ENCODE assay signal across 1 cellular context in genomic region chr12:53006810-53007742, GRCh38.
A peak's percentile ranks its signal among the peaks of the same experiment; 100 is the strongest.
TF ChIP-seq lines count a peak whose summit lies in the region.

No MANE protein-coding gene starts in this region.

TF ChIP-seq in HEK293, 187 proteins besides CTCF, POLR2A, EP300 and RAD21 (continued from another document):
- no peak; the same call in 1 of the 2 replicates for TF ChIP-seq ZNF366 (tag by site-specific recombination; conservative IDR thresholded peaks at IDR 0.05)
- no peak for TF ChIP-seq ZSCAN30 (tag by site-specific recombination; IDR thresholded peaks at IDR 0.05)
- no peak for TF ChIP-seq ZNF121 (tag by site-specific recombination; IDR thresholded peaks at IDR 0.05)
- TF ChIP-seq SETDB1 (IDR thresholded peaks at IDR 0.05; ENCODE audit: insufficient read length, low read length), result no peak
- TF ChIP-seq ZNF529 (tag by site-specific recombination; IDR thresholded peaks at IDR 0.05; ENCODE audit: insufficient replicate concordance), result no peak
- TF ChIP-seq ZNF776 (tag by site-specific recombination; IDR thresholded peaks at IDR 0.05; ENCODE audit: borderline replicate concordance), result no peak
- 0 out of 2 replicates have a peak, but pooled peaks have one; percentile 32 for TF ChIP-seq ZNF600 (tag by site-specific recombination; IDR thresholded peaks at IDR 0.05)
- TF ChIP-seq TSHZ1 (tag by site-specific recombination; IDR thresholded peaks at IDR 0.05; ENCODE audit: borderline replicate concordance), result no peak
- no peak for TF ChIP-seq ZNF473 (tag by site-specific recombination; IDR thresholded peaks at IDR 0.05)
- no peak for TF ChIP-seq HOXD13 (CRISPR knock-in tag; IDR thresholded peaks at IDR 0.05; ENCODE audit: borderline replicate concordance)
- no peak for TF ChIP-seq ZNF629 (tag by site-specific recombination; IDR thresholded peaks at IDR 0.05)
- no peak for TF ChIP-seq BCL6B (tag by site-specific recombination; IDR thresholded peaks at IDR 0.05)
- TF ChIP-seq ZNF132 (tag by site-specific recombination; IDR thresholded peaks at IDR 0.05; ENCODE audit: borderline replicate concordance), result no peak
- TF ChIP-seq ZNF214 (tag by site-specific recombination; IDR thresholded peaks at IDR 0.05; ENCODE audit: borderline replicate concordance), result no peak
- no peak for TF ChIP-seq ZNF223 (tag by site-specific recombination; IDR thresholded peaks at IDR 0.05)
- TF ChIP-seq ZNF350 (tag by site-specific recombination; IDR thresholded peaks at IDR 0.05), result no peak
- no peak for TF ChIP-seq TRIM28 (IDR thresholded peaks at IDR 0.05; ENCODE audit: borderline replicate concordance, low read length)
- TF ChIP-seq ZNF335 (tag by site-specific recombination; conservative IDR thresholded peaks at IDR 0.05), result peak; percentile 49; the same call in 1 of the 2 replicates
- peak; percentile 36; the same call in 1 of the 2 replicates for TF ChIP-seq ZNF341 (tag by site-specific recombination; IDR thresholded peaks at IDR 0.05; ENCODE audit: low read depth)
- no peak for TF ChIP-seq ZNF148 (tag by site-specific recombination; IDR thresholded peaks at IDR 0.05; ENCODE audit: borderline replicate concordance)
- no peak for TF ChIP-seq ZNF645 (tag by site-specific recombination; IDR thresholded peaks at IDR 0.05)
- TF ChIP-seq KLF9 (tag by site-specific recombination; IDR thresholded peaks at IDR 0.05; ENCODE audit: low read depth), result no peak
- TF ChIP-seq GLIS1 (tag by site-specific recombination; IDR thresholded peaks at IDR 0.05), result peak; percentile 65
- TF ChIP-seq ZNF518A (tag by site-specific recombination; conservative IDR thresholded peaks at IDR 0.05; ENCODE audit: low read depth), result no peak
- TF ChIP-seq ZFHX2 (tag by site-specific recombination; conservative IDR thresholded peaks at IDR 0.05), result peak; percentile 64
- TF ChIP-seq ZFP37 (tag by site-specific recombination; IDR thresholded peaks at IDR 0.05), result 0 out of 2 replicates have a peak, but pooled peaks have one; percentile 2
- TF ChIP-seq ZNF354C (tag by site-specific recombination; IDR thresholded peaks at IDR 0.05; ENCODE audit: borderline replicate concordance, low read depth), result no peak
- peak; percentile 96 for TF ChIP-seq ZNF398 (tag by site-specific recombination; IDR thresholded peaks at IDR 0.05)
- no peak for TF ChIP-seq ZNF768 (tag by site-specific recombination; IDR thresholded peaks at IDR 0.05)
- TF ChIP-seq ZNF280D (tag by site-specific recombination; IDR thresholded peaks at IDR 0.05), result no peak
- no peak for TF ChIP-seq ZNF747 (tag by site-specific recombination; IDR thresholded peaks at IDR 0.05)
- TF ChIP-seq ZNF513 (tag by site-specific recombination; IDR thresholded peaks at IDR 0.05), result no peak
- no peak for TF ChIP-seq OVOL3 (tag by site-specific recombination; IDR thresholded peaks at IDR 0.05)
- TF ChIP-seq ZNF639 (tag by site-specific recombination; IDR thresholded peaks at IDR 0.05), result no peak
